8 cellular contexts compared by ENCODE assay signal in genomic region chr3:113695818-113696645, GRCh38. TPM values are rescaled to one million over a fixed set of nuclear protein-coding genes. Genes with fewer than 3 reads are reported as not detected.
DNase-seq lines count a peak whose midpoint lies in the region; ATAC-seq and TF ChIP-seq lines count a peak whose summit lies in the region.

Gene USF3, minus strand, starts transcription at chr3:113696642. Its CDS starts 21,764 bp downstream, at chr3:113674878.

- H3K27ac Mint-ChIP-seq in activated T-cell treated with anti-CD3 and anti-CD28 coated beads, Interleukin-2, amount 50 U/mL, for 72 hours, result peak within 1 kb of the TSS; percentile 99
- H3K27ac Mint-ChIP-seq in nephron, result peak within 1 kb of the TSS; percentile 94 to 98 (median 96)
- H3K27ac Mint-ChIP-seq in stimulated activated naive CD8-positive, alpha-beta T cell treated with anti-CD3 and anti-CD28 coated beads, Interleukin-15, Interleukin-2, amounts not matched to agents 100 ng/mL and 50 ng/mL, for 24 hours, result peak within 1 kb of the TSS; percentile 99

- H3K27me3 ChIP-seq in Panc1 (ENCODE audit: control insufficient read depth, insufficient read depth, low read length), result no peaks in the 10 kb centered on the region

- POLR2A ChIA-PET in Panc1 (lab: Charles Lee), result no interaction called here

- no peaks in the 10 kb centered on the region for H3K36me3 ChIP-seq in Panc1 (ENCODE audit: control insufficient read depth, insufficient read depth, low read length)

- H3K36me3 Mint-ChIP-seq in activated T-cell treated with anti-CD3 and anti-CD28 coated beads, Interleukin-2, amount 50 U/mL, for 72 hours (ENCODE audit: insufficient read depth in 2 of 2), result peaks cover 0 to 2% of the 10 kb centered on the region in 2 donors
- H3K36me3 Mint-ChIP-seq in nephron (ENCODE audit: low read depth), result peaks cover 7% of the 10 kb centered on the region
- peaks cover 3% of the 10 kb centered on the region for H3K36me3 Mint-ChIP-seq in stimulated activated naive CD8-positive, alpha-beta T cell treated with anti-CD3 and anti-CD28 coated beads, Interleukin-15, Interleukin-2, amounts not matched to agents 100 ng/mL and 50 ng/mL, for 24 hours (ENCODE audit: low read depth)

- H3K4me1 Mint-ChIP-seq in activated T-cell treated with anti-CD3 and anti-CD28 coated beads, Interleukin-2, amount 50 U/mL, for 72 hours (ENCODE audit: low read depth), result peaks cover 25% of the 10 kb centered on the region
- H3K4me1 Mint-ChIP-seq in nephron, result peaks cover 18% of the 10 kb centered on the region
- H3K4me1 Mint-ChIP-seq in stimulated activated naive CD8-positive, alpha-beta T cell treated with anti-CD3 and anti-CD28 coated beads, Interleukin-15, Interleukin-2, amounts not matched to agents 100 ng/mL and 50 ng/mL, for 24 hours (ENCODE audit: low read depth), result peaks cover 24% of the 10 kb centered on the region

- H3K4me3 ChIP-seq in Panc1 (ENCODE audit: low read depth in 2 of 2, low read length in 2 of 2), result peak within 1 kb of the TSS; percentile 78 to 97
- H3K4me3 ChIP-seq in fibroblast of mammary gland (ENCODE audit: control insufficient read depth, low read depth, low read length), result peak within 1 kb of the TSS; percentile 96

- in situ Hi-C loops in Panc1 (cut with HindIII; ENCODE audit: low pct_unique_long_range_greater_than_20kb, low sequenced_read_pairs), result no loop called here

- CTCF ChIA-PET in Panc1 (lab: Charles Lee), result interaction anchor here (0.6 to 1.7 kb wide), 2 partner anchors 12 to 49 kb away, joined by 5 to 12 read pairs; partner anchors contain the start of gene NAA50

- TF ChIP-seq CTCF in Panc1 (IDR thresholded peaks at IDR 0.05) (no peak), fibroblast of mammary gland (conservative IDR thresholded peaks at IDR 0.05; ENCODE audit: control insufficient read depth, insufficient read depth, low read depth, low read length) (no peak), nephron (IDR thresholded peaks at IDR 0.05; ENCODE audit: unreplicated experiment in 3 of 3) (no peak)

- intact Hi-C loops in Panc1 (cut with micrococcal nuclease; ENCODE audit: unreplicated experiment), result no loop called here

- ATAC-seq in GM19455 (IDR thresholded peaks at IDR 0.05; ENCODE audit: unreplicated experiment), result peak; percentile 71
- peak; percentile 65 for ATAC-seq in HG03571 (IDR thresholded peaks at IDR 0.05; ENCODE audit: unreplicated experiment)
- ATAC-seq in Panc1, result peak; percentile 87
- ATAC-seq in activated T-cell treated with anti-CD3 and anti-CD28 coated beads, Interleukin-2, amount 50 U/mL, for 72 hours (replicated peaks in 1 of 2), result peak; percentile 78

- DNase-seq in COLO829 (ENCODE audit: low spot score) (peak; percentile 76), Panc1 (ENCODE audit: low read depth, low spot score) (no peak), fibroblast of mammary gland (ENCODE audit: low read depth) (peak; percentile 45)
- peak; percentile 86 to 89 for DNase-seq in activated T-cell treated with anti-CD3 and anti-CD28 coated beads, Interleukin-2, amount 50 U/mL, for 72 hours

- H3K9me3 ChIP-seq in Panc1 (ENCODE audit: control insufficient read depth, insufficient read depth, low read depth, low read length), result no peaks in the 10 kb centered on the region

- H3K27me3 Mint-ChIP-seq in activated T-cell treated with anti-CD3 and anti-CD28 coated beads, Interleukin-2, amount 50 U/mL, for 72 hours (ENCODE audit: low read depth), result no peaks in the 10 kb centered on the region
- H3K27me3 Mint-ChIP-seq in nephron (ENCODE audit: low read depth), result no peaks in the 10 kb centered on the region
- H3K27me3 Mint-ChIP-seq in stimulated activated naive CD8-positive, alpha-beta T cell treated with anti-CD3 and anti-CD28 coated beads, Interleukin-15, Interleukin-2, amounts not matched to agents 100 ng/mL and 50 ng/mL, for 24 hours, result no peaks in the 10 kb centered on the region

- peak within 1 kb of the TSS; percentile 94 to 100 for H3K4me3 Mint-ChIP-seq in activated T-cell treated with anti-CD3 and anti-CD28 coated beads, Interleukin-2, amount 50 U/mL, for 72 hours
- H3K4me3 Mint-ChIP-seq in nephron, result peak within 1 kb of the TSS; percentile 98 to 100 (median 99)
- H3K4me3 Mint-ChIP-seq in stimulated activated naive CD8-positive, alpha-beta T cell treated with anti-CD3 and anti-CD28 coated beads, Interleukin-15, Interleukin-2, amounts not matched to agents 100 ng/mL and 50 ng/mL, for 24 hours, result peak within 1 kb of the TSS; percentile 98

- BruUV-seq in Panc1 (replicated peaks; lab: Mats Ljungman, UMichigan), result no TSS peak

- no peaks in the 10 kb centered on the region for H3K9me3 Mint-ChIP-seq in activated T-cell treated with anti-CD3 and anti-CD28 coated beads, Interleukin-2, amount 50 U/mL, for 72 hours
- no peaks in the 10 kb centered on the region for H3K9me3 Mint-ChIP-seq in nephron
- no peaks in the 10 kb centered on the region for H3K9me3 Mint-ChIP-seq in stimulated activated naive CD8-positive, alpha-beta T cell treated with anti-CD3 and anti-CD28 coated beads, Interleukin-15, Interleukin-2, amounts not matched to agents 100 ng/mL and 50 ng/mL, for 24 hours

- peak within 1 kb of the TSS; percentile 98 for H3K27ac ChIP-seq in Panc1 (ENCODE audit: low read length)

- peaks cover 17% of the 10 kb centered on the region for H3K4me1 ChIP-seq in Panc1 (ENCODE audit: control insufficient read depth, insufficient read depth, low read length)

RNA-seq across cellular contexts. Expression of gene USF3, which starts in this region (rescaled TPM):
- total RNA-seq in Panc1 (2021; ENCODE audit: unreplicated experiment), result 18.2 TPM
- 4.4 TPM for polyA plus RNA-seq in Panc1 (2012; ENCODE audit: insufficient read length)
- total RNA-seq in activated T-cell treated with anti-CD3 and anti-CD28 coated beads, Interleukin-2, amount 50 U/mL, for 72 hours, result 10 to 100 TPM; 16.8 to 18.2 TPM
